In the genomic region with DNA sequence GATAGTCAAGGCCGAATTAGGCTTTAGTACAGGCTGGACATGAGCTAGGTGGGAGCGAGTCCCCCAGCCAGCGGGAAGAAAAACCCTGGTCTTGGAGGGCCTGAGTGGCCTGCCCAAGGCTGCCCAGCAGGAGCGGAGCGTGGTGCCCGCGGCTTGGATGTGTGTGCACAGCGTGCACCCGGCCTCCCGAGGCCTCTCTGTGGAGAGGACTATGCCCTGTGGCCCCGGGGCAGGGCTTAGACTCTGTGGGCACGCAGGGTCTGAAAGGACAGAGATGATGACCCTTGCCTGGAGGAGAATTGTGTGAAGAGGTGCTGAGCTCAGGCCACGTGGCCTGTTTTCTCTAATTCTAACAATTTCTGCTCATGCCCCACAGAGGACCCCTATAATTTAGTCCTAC, we compare ENCODE assay signal across 1 cellular context.
TF ChIP-seq lines count a peak whose summit lies in the region.

No MANE protein-coding gene starts in this region.

TF ChIP-seq in HEK293, 187 proteins besides CTCF, POLR2A, EP300 and RAD21 (continued from another document):
- TF ChIP-seq, protein P1, sequence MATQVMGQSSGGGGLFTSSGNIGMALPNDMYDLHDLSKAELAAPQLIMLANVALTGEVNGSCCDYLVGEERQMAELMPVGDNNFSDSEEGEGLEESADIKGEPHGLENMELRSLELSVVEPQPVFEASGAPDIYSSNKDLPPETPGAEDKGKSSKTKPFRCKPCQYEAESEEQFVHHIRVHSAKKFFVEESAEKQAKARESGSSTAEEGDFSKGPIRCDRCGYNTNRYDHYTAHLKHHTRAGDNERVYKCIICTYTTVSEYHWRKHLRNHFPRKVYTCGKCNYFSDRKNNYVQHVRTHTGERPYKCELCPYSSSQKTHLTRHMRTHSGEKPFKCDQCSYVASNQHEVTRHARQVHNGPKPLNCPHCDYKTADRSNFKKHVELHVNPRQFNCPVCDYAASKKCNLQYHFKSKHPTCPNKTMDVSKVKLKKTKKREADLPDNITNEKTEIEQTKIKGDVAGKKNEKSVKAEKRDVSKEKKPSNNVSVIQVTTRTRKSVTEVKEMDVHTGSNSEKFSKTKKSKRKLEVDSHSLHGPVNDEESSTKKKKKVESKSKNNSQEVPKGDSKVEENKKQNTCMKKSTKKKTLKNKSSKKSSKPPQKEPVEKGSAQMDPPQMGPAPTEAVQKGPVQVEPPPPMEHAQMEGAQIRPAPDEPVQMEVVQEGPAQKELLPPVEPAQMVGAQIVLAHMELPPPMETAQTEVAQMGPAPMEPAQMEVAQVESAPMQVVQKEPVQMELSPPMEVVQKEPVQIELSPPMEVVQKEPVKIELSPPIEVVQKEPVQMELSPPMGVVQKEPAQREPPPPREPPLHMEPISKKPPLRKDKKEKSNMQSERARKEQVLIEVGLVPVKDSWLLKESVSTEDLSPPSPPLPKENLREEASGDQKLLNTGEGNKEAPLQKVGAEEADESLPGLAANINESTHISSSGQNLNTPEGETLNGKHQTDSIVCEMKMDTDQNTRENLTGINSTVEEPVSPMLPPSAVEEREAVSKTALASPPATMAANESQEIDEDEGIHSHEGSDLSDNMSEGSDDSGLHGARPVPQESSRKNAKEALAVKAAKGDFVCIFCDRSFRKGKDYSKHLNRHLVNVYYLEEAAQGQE (tag by site-specific recombination; IDR thresholded peaks at IDR 0.05) = no peak
